Comparison of ENCODE assay signal across 8 cellular contexts in genomic region chr1:169893645-169894423, GRCh38. TPM values are rescaled to one million over a fixed set of nuclear protein-coding genes. Genes with fewer than 3 reads are reported as not detected.
DNase-seq lines count a peak whose midpoint lies in the region; ATAC-seq, FAIRE-seq and TF ChIP-seq lines count a peak whose summit lies in the region.

Gene SCYL3, minus strand, starts transcription at chr1:169893896. Its CDS starts 5,056 bp downstream, at chr1:169888840.

- peaks cover 0 to 9% (median 0%) of the 10 kb centered on the region in 4 donors for H3K27me3 ChIP-seq in esophagus squamous epithelium

- intact Hi-C loops in esophagus squamous epithelium (cut with DNase I) = no loop called here

- FAIRE-seq in RCC 7860 (lab: Jason Lieb, UNC) = peak; percentile 80

- H3K36me3 ChIP-seq in KOPT-K1 (ENCODE audit: insufficient read depth, low read length) = no peaks in the 10 kb centered on the region
- no peaks in the 10 kb centered on the region for H3K36me3 ChIP-seq in esophagus squamous epithelium

- peak; percentile 92 for DNase-seq in DMS79 (lab: John Stamatoyannopoulos, UW)
- DNase-seq in RCC 7860 (ENCODE audit: low spot score) = peak; percentile 93
- DNase-seq in activated T-helper 1 cell treated with Interleukin-2 at 50 U/mL for 16 hours (ENCODE audit: low read depth) = peak; percentile 79
- DNase-seq in esophagus squamous epithelium (lab: John Stamatoyannopoulos, UW) = peak; percentile 87
- peak; percentile 98 for DNase-seq in myocyte (ENCODE audit: low read depth)
- peak; percentile 78 to 92 for DNase-seq in stimulated activated CD8-positive, alpha-beta memory T cell treated with anti-CD3 and anti-CD28 coated beads, Interleukin-7, amount 100 ng/mL, for 48 hours (ENCODE audit: extremely low read depth in 1 of 2, low read depth in 1 of 2)

- peak in 2 of 4 donors; percentile 59 to 75 for TF ChIP-seq POLR2A in esophagus squamous epithelium (IDR thresholded peaks at IDR 0.05)

- peaks cover 12 to 39% (median 18%) of the 10 kb centered on the region in 3 donors for H3K4me1 ChIP-seq in esophagus squamous epithelium

- peak within 1 kb of the TSS; percentile 94 for H3K27ac ChIP-seq in KOPT-K1 (ENCODE audit: low read depth, low read length, poor library complexity, severe bottlenecking)
- H3K27ac ChIP-seq in esophagus squamous epithelium = peak within 1 kb of the TSS; percentile 97 to 99 (median 99)

- H3K9me3 ChIP-seq in KOPT-K1 (ENCODE audit: insufficient read depth, low read length, poor library complexity, severe bottlenecking) = no peaks in the 10 kb centered on the region
- H3K9me3 ChIP-seq in esophagus squamous epithelium = no peaks in the 10 kb centered on the region

- ATAC-seq in GM21786 (IDR thresholded peaks at IDR 0.05; ENCODE audit: unreplicated experiment) = peak; percentile 85

- TF ChIP-seq CTCF in esophagus squamous epithelium (IDR thresholded peaks at IDR 0.05) = peak in 2 of 6 experiments; percentile 11 to 23

- peak within 1 kb of the TSS; percentile 76 to 97 (median 90) for H3K4me3 ChIP-seq in esophagus squamous epithelium

- WGBS in esophagus squamous epithelium, 2 donors = 0 to 1% methylated on average over 18 to 22 of the region's 52 CpGs

RNA-seq across cellular contexts. Expression of gene SCYL3, which starts in this region (rescaled TPM):
- total RNA-seq in esophagus squamous epithelium (10 to 100 TPM in 1 of 4 donors, 1 to 10 TPM in 3; 4.8 to 10.1 (median 9.2) TPM), myocyte (5.4 and 6.7 TPM in 2 replicates)
- 3.1 TPM for polyA plus RNA-seq in myocyte (2012)

Comparison
In these comparisons a context has a peak if more than half of its experiments do, and no peak if none do; other contexts are left out.
1. Peak in every context shown above with its lines: DNase-seq, ATAC-seq, H3K4me3 ChIP-seq and H3K27ac ChIP-seq.